Comparison of ENCODE assay signal across 8 cellular contexts in the genomic region with DNA sequence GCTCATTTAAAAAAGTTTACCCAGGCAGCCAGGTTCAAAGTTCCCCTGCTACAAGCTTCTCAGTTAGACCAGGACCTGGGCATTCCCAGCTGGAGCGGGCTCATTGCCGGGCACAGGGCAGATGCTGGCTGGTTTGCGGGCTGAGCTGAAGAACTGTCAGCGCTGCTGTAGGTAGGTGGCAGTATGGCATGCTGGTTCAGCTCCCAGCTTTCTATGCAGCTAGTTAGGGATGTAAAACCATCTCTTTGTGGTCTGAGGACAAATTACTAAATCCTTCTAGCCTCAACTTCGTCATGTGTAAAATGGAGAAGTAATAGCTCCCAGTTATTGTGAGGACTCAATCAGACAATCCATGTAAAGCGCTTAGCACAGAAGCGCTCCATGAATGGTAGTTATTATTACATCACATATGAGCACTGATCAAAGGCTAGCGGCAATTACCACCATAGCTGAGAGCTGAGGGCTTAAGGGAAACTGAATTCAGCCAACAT. TPM values are rescaled to one million over a fixed set of nuclear protein-coding genes. Genes with fewer than 3 reads are reported as not detected.
DNase-seq lines count a peak whose midpoint lies in the region; ATAC-seq and TF ChIP-seq lines count a peak whose summit lies in the region.

No MANE protein-coding gene starts in this region.

- no peak overlapping the region for H3K27ac Mint-ChIP-seq in activated CD4-positive, alpha-beta T cell treated with anti-CD3 and anti-CD28 coated beads for 36 hours

- peak overlapping the region; percentile 77 for H3K4me3 Mint-ChIP-seq in activated CD4-positive, alpha-beta T cell treated with anti-CD3 and anti-CD28 coated beads for 36 hours

- H3K4me1 Mint-ChIP-seq in activated CD4-positive, alpha-beta T cell treated with anti-CD3 and anti-CD28 coated beads for 36 hours = peaks cover 27% of the 10 kb centered on the region

- H3K36me3 Mint-ChIP-seq in activated CD4-positive, alpha-beta T cell treated with anti-CD3 and anti-CD28 coated beads for 36 hours (ENCODE audit: low read depth) = no peaks in the 10 kb centered on the region

- H3K27me3 Mint-ChIP-seq in activated CD4-positive, alpha-beta T cell treated with anti-CD3 and anti-CD28 coated beads for 36 hours = peaks cover 15% of the 10 kb centered on the region

- peak overlapping the region; percentile 90 for H3K4me3 ChIP-seq in coronary artery

- peak overlapping the region; percentile 89 to 91 for H3K27ac ChIP-seq in coronary artery

- intact Hi-C loops in activated CD4-positive, alpha-beta T cell treated with anti-CD3 and anti-CD28 coated beads for 36 hours (cut with DNase I, micrococcal nuclease) = loop anchor here (1.0 to 10.0 kb wide), 16 partner anchors 71 to 585 kb away; partner anchors contain the start of genes FAM210A (in 2 of the 2) and RNMT (in 2 of the 2)

- DNase-seq in AG20443 (ENCODE audit: low spot score) (peak; percentile 82), GM20000 (ENCODE audit: low spot score) (peak; percentile 62), NCI-H345 treated with DMSO at 0.1 percent for 48 hours (lab: John Stamatoyannopoulos, UW; ENCODE audit: unreplicated experiment) (peak; percentile 80), coronary artery (ENCODE audit: low spot score) (peak; percentile 89), left lobe of liver (ENCODE audit: low spot score) (peak; percentile 93), mesenteric fat pad (ENCODE audit: low spot score) (no peak)
- peak; percentile 79 for DNase-seq in activated CD4-positive, alpha-beta T cell treated with anti-CD3 and anti-CD28 coated beads for 36 hours
- DNase-seq in stimulated activated CD4-positive, alpha-beta T cell treated with anti-CD3 and anti-CD28 coated beads, TNF-alpha, amount 100 ng/mL, for 4 hours (ENCODE audit: low read depth in 3 of 3) = peak in 2 of 3 experiments; percentile 28 to 32

- POLR2A ChIA-PET in activated CD4-positive, alpha-beta T cell treated with anti-CD3 and anti-CD28 coated beads for 36 hours (lab: Charles Lee) = interaction anchor here (0.7 to 1.4 kb wide), 5 partner anchors 50 to 223 kb away, joined by 3 to 7 read pairs (median 4); no protein-coding TSS in a partner anchor

- no peaks in the 10 kb centered on the region for H3K9me3 Mint-ChIP-seq in activated CD4-positive, alpha-beta T cell treated with anti-CD3 and anti-CD28 coated beads for 36 hours (ENCODE audit: low read depth)

- peak; percentile 33 for TF ChIP-seq CTCF in GM20000 (IDR thresholded peaks at IDR 0.05; ENCODE audit: extremely low read depth, missing control alignments)
- TF ChIP-seq CTCF in coronary artery (IDR thresholded peaks at IDR 0.05) = peak; percentile 57

- ATAC-seq in activated CD4-positive, alpha-beta T cell treated with anti-CD3 and anti-CD28 coated beads for 36 hours = peak; percentile 70
- peak; percentile 80 for ATAC-seq in left lobe of liver

- CTCF ChIA-PET in activated CD4-positive, alpha-beta T cell treated with anti-CD3 and anti-CD28 coated beads for 36 hours (lab: Charles Lee) = interaction anchor here (0.5 to 2.1 kb wide), 61 partner anchors 9 to 597 kb away, joined by 3 to 17 read pairs (median 4); no protein-coding TSS in a partner anchor

RNA-seq across cellular contexts. Expression of gene LDLRAD4, which starts 2.4 kb away (rescaled TPM):
- 10 to 100 TPM; 29.3 to 32.2 TPM for total RNA-seq in activated CD4-positive, alpha-beta T cell treated with anti-CD3 and anti-CD28 coated beads for 36 hours
- total RNA-seq in left lobe of liver (41.9 TPM), mesenteric fat pad (39.6 TPM)
